Comparison of ENCODE assay signal across 7 cellular contexts in genomic region chr6:142946181-142946923, GRCh38. TPM values are rescaled to one million over a fixed set of nuclear protein-coding genes. Genes with fewer than 3 reads are reported as not detected.
DNase-seq lines count a peak whose midpoint lies in the region; ATAC-seq, FAIRE-seq and TF ChIP-seq lines count a peak whose summit lies in the region.

No MANE protein-coding gene starts in this region.

- no peaks in the 10 kb centered on the region for H3K9me3 ChIP-seq in kidney (ENCODE audit: control insufficient read depth in 1 of 2, low read length in 2 of 2)

- peak; percentile 97 for DNase-seq in NCI-H2196 (lab: John Stamatoyannopoulos, UW; ENCODE audit: unreplicated experiment)
- DNase-seq in activated CD4-positive, alpha-beta T cell treated with anti-CD3 and anti-CD28 coated beads for 24 hours (ENCODE audit: low read depth in 2 of 2) = peak; percentile 81
- peak; percentile 87 to 89 for DNase-seq in cerebellar nuclear complex (lab: John Stamatoyannopoulos, UW)
- peak; percentile 100 for DNase-seq in kidney
- DNase-seq in stimulated activated CD4-positive, alpha-beta T cell treated with anti-CD3 and anti-CD28 coated beads, Interleukin-12 subunit alpha, Interleukin-12 subunit beta, amount 100 ng/mL, for 4 hours = peak; percentile 85

- ATAC-seq in GM18508 (IDR thresholded peaks at IDR 0.05; ENCODE audit: insufficient read depth, unreplicated experiment) (peak; percentile 8), HG03045 (IDR thresholded peaks at IDR 0.05; ENCODE audit: unreplicated experiment) (peak; percentile 32)

- peaks cover 0 to 16% of the 10 kb centered on the region in 2 donors for H3K4me1 ChIP-seq in kidney (ENCODE audit: control insufficient read depth in 1 of 2, insufficient read depth in 1 of 2, low read depth in 1 of 2, low read length in 2 of 2)

- peak overlapping the region; percentile 87 to 100 for H3K9ac ChIP-seq in kidney (ENCODE audit: low read length in 2 of 2)

- H3K36me3 ChIP-seq in kidney (ENCODE audit: control insufficient read depth in 1 of 2, insufficient read depth in 2 of 2, low read length in 2 of 2) = no peaks in the 10 kb centered on the region

- peak overlapping the region; percentile 98 to 99 for H3K27ac ChIP-seq in kidney (ENCODE audit: low read depth in 2 of 2, low read length in 2 of 2)

- H3K4me3 ChIP-seq in kidney (ENCODE audit: low read length in 2 of 2) = peak overlapping the region; percentile 83 to 84

- intact Hi-C loops in kidney (cut with DNase I) = no loop called here

- TF ChIP-seq CTCF in kidney (IDR thresholded peaks at IDR 0.05; ENCODE audit: borderline replicate concordance, extremely low read depth, insufficient read depth) = no peak

- FAIRE-seq in kidney (lab: Jason Lieb, UNC) = no peak

RNA-seq across cellular contexts. Expression of gene HIVEP2, which starts 1.4 kb away (rescaled TPM):
- total RNA-seq in kidney = 26.0 TPM
- 2.4 TPM for polyA plus RNA-seq in kidney (ENCODE audit: insufficient read depth, low read depth, low replicate concordance)

Comparison
In these comparisons a context has a peak if more than half of its experiments do, and no peak if none do; other contexts are left out.
1. Peak in every context shown above with its lines: DNase-seq, ATAC-seq, H3K4me3 ChIP-seq and H3K27ac ChIP-seq.